In the genomic region with DNA sequence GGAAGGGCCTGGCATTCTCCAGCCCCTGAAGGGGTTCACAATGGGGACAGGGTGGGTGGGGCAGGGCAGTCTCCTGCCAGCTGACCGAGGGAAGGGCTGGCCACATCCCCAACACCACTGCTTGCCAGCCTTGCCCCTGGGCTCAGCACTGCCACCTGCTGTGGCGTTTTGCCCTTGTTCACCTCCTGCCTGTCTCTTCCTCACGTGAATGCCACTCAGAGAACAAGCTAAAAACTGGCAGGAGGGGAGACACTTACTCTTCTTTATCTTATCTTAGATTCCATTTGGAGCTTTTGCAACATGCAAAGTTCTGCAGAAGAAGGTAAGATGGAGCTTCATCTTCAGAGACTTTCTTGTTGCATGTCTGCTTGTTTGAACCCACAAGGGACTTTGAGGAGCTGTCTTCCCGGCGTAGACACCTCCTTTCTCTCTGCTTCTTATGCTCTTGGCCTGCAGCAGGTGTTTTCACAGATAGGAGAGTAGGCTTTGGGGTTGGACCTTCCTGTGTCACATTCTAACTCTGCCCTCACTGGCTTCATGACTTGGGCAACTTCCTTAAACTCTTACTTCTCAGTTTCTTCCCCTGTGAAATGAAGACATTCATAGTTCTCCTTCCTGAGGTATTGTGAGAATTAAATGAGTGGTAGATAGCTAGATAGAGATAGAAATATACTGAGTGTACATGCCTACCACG, we compare ENCODE assay signal across 9 cellular contexts. TPM values are rescaled to one million over a fixed set of nuclear protein-coding genes. Genes with fewer than 3 reads are reported as not detected.
A peak's percentile ranks its signal among the peaks of the same experiment; 100 is the strongest.
DNase-seq lines count a peak whose midpoint lies in the region; ATAC-seq, FAIRE-seq and TF ChIP-seq lines count a peak whose summit lies in the region.
"Had no signal": no experiment of that assay in that cellular context is flagged by ENCODE, and none has a peak within 500 bp of the region (broad histone marks: within the 10 kb centered on the region; RNA-seq: fewer than 3 reads in every experiment).

No MANE protein-coding gene starts in this region.

- TF ChIP-seq CTCF in SK-N-SH (IDR thresholded peaks at IDR 0.05), result peak; percentile 30; the same call in 1 of the 2 replicates
- TF ChIP-seq CTCF in choroid plexus epithelial cell (conservative IDR thresholded peaks at IDR 0.05; ENCODE audit: low read depth, low read length), result peak; percentile 26
- no peak for TF ChIP-seq CTCF in natural killer cell (IDR thresholded peaks at IDR 0.05)

- no peaks in the 10 kb centered on the region for H3K9me3 ChIP-seq in SK-N-SH
- no peaks in the 10 kb centered on the region for H3K9me3 ChIP-seq in small intestine (ENCODE audit: control insufficient read depth, low read depth)

- no peak for TF ChIP-seq RAD21 in SK-N-SH (IDR thresholded peaks at IDR 0.05; ENCODE audit: low read length)

- H2AFZ ChIP-seq in SK-N-SH (ENCODE audit: low read depth), result no peak overlapping the region

- no peak overlapping the region for H3K27ac Mint-ChIP-seq in natural killer cell
- H3K27ac Mint-ChIP-seq: CD4-positive, CD25-positive, alpha-beta regulatory T cell had no signal

- no peak overlapping the region for H3K27ac ChIP-seq in SK-N-SH (ENCODE audit: low read depth in 2 of 2, low read length in 1 of 2)
- no peak overlapping the region for H3K27ac ChIP-seq in small intestine (ENCODE audit: low read depth in 1 of 2, low read length in 1 of 2)

- H3K36me3 ChIP-seq in SK-N-SH (replicated peaks in 1 of 2; ENCODE audit: control insufficient read depth in 1 of 2, insufficient read depth in 2 of 2, low read length in 1 of 2) (peaks cover 12 to 30% of the 10 kb centered on the region in 2 experiments), small intestine (ENCODE audit: control insufficient read depth in 2 of 2, insufficient read depth in 2 of 2, low read length in 2 of 2) (peaks cover 4 to 12% of the 10 kb centered on the region in 2 donors)

- H3F3A ChIP-seq in SK-N-SH (replicated peaks; ENCODE audit: insufficient read depth), result peaks cover 9% of the 10 kb centered on the region

- H3K27me3 ChIP-seq in SK-N-SH (ENCODE audit: insufficient read depth) (no peaks in the 10 kb centered on the region), small intestine (ENCODE audit: control insufficient read depth in 2 of 2, insufficient read depth in 2 of 2, low read length in 2 of 2) (no peaks in the 10 kb centered on the region)

- H3K4me3 ChIP-seq in SK-N-SH (ENCODE audit: low read depth in 2 of 2, low read length in 1 of 2), result no peak overlapping the region
- H3K4me3 ChIP-seq in choroid plexus epithelial cell (ENCODE audit: low read depth, low read length), result no peak overlapping the region
- no peak overlapping the region for H3K4me3 ChIP-seq in small intestine (ENCODE audit: low read depth in 1 of 2, low read length in 2 of 2)

- H3K27me3 Mint-ChIP-seq in natural killer cell (ENCODE audit: low read depth in 2 of 2), result no peaks in the 10 kb centered on the region

- no peak overlapping the region for H3K4me2 ChIP-seq in SK-N-SH

- DNase-seq in SK-N-SH (no peak), NCI-H69 (lab: John Stamatoyannopoulos, UW) (peak; percentile 27), choroid plexus epithelial cell (ENCODE audit: low read depth) (no peak), small intestine (peak; percentile 37), natural killer cell (no peak), NCI-H1930 (lab: John Stamatoyannopoulos, UW) (no peak)

- POLR2A ChIA-PET in SK-N-SH (lab: Yijun Ruan, JAX), result no interaction called here

- no peak overlapping the region for H3K9ac ChIP-seq in SK-N-SH

- no peak overlapping the region for H3K4me3 Mint-ChIP-seq in natural killer cell

- intact Hi-C loops in natural killer cell (cut with micrococcal nuclease), result no loop called here

- peaks cover 29% of the 10 kb centered on the region for H3K79me2 ChIP-seq in SK-N-SH (ENCODE audit: insufficient read depth)

- no peak for FAIRE-seq in small intestine (lab: Jason Lieb, UNC)

- no peaks in the 10 kb centered on the region for H3K9me2 ChIP-seq in SK-N-SH

- no peaks in the 10 kb centered on the region for H3K36me3 Mint-ChIP-seq in natural killer cell

- CTCF ChIA-PET in SK-N-SH (lab: Yijun Ruan, JAX), result interaction anchor here (1.0 to 2.6 kb wide), 3 partner anchors 48 to 518 kb away, joined by 3 to 11 read pairs (median 5); partner anchors contain the start of gene TOR2A

- 83% methylated on average over 6 of the region's 6 CpGs for WGBS in SK-N-SH (ENCODE audit: low lambda C conversion rate)
- WGBS in small intestine, 3 donors, result 41 to 49% (median 48%) methylated on average over 6 of the region's 6 CpGs

- no peaks in the 10 kb centered on the region for H3K9me3 Mint-ChIP-seq in natural killer cell
- H3K9me3 Mint-ChIP-seq: CD4-positive, CD25-positive, alpha-beta regulatory T cell had no signal

- H3K4me1 ChIP-seq in SK-N-SH (ENCODE audit: control insufficient read depth in 1 of 2, insufficient read depth in 2 of 2, low read depth in 1 of 2, low read length in 1 of 2) (peaks cover 0 to 15% of the 10 kb centered on the region in 2 experiments; a peak in 1 of 4 replicates), small intestine (ENCODE audit: control insufficient read depth in 2 of 2, insufficient read depth in 1 of 2, low read depth in 1 of 2, low read length in 1 of 2) (peaks cover 0 to 3% of the 10 kb centered on the region in 2 donors)

- ATAC-seq in SK-N-SH treated with all-trans-retinoic acid at 6 μM for 48 hours (no peak), natural killer cell (no peak), HG03025 (IDR thresholded peaks at IDR 0.05; ENCODE audit: low FRiP score, unreplicated experiment) (no peak)

- peaks cover 17 to 27% of the 10 kb centered on the region in 2 donors for H3K4me1 Mint-ChIP-seq in natural killer cell

- TF ChIP-seq EP300 in SK-N-SH (IDR thresholded peaks at IDR 0.05; ENCODE audit: borderline replicate concordance in 1 of 2, low read depth in 1 of 2, low read length in 1 of 2), result no peak

- peaks cover 6% of the 10 kb centered on the region for H4K20me1 ChIP-seq in SK-N-SH (ENCODE audit: insufficient read depth)

TF ChIP-seq in SK-N-SH treated with all-trans-retinoic acid at 6 μM for 48 hours, 23 proteins besides CTCF, POLR2A, EP300 and RAD21:
- no peak for TF ChIP-seq ISL1 (CRISPR knock-in tag; IDR thresholded peaks at IDR 0.05)
- no peak for TF ChIP-seq CSDC2 (CRISPR knock-in tag; IDR thresholded peaks at IDR 0.05)
- no peak for TF ChIP-seq PPARA (CRISPR knock-in tag; IDR thresholded peaks at IDR 0.05; ENCODE audit: borderline replicate concordance)
- TF ChIP-seq BACH2 (CRISPR knock-in tag; IDR thresholded peaks at IDR 0.05; ENCODE audit: borderline replicate concordance), result no peak
- TF ChIP-seq ESRRG (CRISPR knock-in tag; IDR thresholded peaks at IDR 0.05), result no peak
- TF ChIP-seq ARNTL (CRISPR knock-in tag; IDR thresholded peaks at IDR 0.05; ENCODE audit: borderline replicate concordance, low read depth), result no peak
- TF ChIP-seq, protein P1, sequence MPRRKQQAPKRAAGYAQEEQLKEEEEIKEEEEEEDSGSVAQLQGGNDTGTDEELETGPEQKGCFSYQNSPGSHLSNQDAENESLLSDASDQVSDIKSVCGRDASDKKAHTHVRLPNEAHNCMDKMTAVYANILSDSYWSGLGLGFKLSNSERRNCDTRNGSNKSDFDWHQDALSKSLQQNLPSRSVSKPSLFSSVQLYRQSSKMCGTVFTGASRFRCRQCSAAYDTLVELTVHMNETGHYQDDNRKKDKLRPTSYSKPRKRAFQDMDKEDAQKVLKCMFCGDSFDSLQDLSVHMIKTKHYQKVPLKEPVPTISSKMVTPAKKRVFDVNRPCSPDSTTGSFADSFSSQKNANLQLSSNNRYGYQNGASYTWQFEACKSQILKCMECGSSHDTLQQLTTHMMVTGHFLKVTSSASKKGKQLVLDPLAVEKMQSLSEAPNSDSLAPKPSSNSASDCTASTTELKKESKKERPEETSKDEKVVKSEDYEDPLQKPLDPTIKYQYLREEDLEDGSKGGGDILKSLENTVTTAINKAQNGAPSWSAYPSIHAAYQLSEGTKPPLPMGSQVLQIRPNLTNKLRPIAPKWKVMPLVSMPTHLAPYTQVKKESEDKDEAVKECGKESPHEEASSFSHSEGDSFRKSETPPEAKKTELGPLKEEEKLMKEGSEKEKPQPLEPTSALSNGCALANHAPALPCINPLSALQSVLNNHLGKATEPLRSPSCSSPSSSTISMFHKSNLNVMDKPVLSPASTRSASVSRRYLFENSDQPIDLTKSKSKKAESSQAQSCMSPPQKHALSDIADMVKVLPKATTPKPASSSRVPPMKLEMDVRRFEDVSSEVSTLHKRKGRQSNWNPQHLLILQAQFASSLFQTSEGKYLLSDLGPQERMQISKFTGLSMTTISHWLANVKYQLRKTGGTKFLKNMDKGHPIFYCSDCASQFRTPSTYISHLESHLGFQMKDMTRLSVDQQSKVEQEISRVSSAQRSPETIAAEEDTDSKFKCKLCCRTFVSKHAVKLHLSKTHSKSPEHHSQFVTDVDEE (CRISPR knock-in tag; IDR thresholded peaks at IDR 0.05), result no peak
- no peak for TF ChIP-seq ZNF565 (CRISPR knock-in tag; conservative IDR thresholded peaks at IDR 0.05; ENCODE audit: low read depth)

RNA-seq across cellular contexts. Expression of gene LRSAM1, which starts 4.1 kb away (rescaled TPM):
- 5.5 and 8.0 TPM in 2 replicates for polyA plus RNA-seq in SK-N-SH (2012; rRNA removed)
- polyA plus RNA-seq in SK-N-SH (2012; cell fraction: cytosol; rRNA removed), result 5.1 and 7.8 TPM in 2 replicates
- polyA plus RNA-seq in SK-N-SH (2012; cell fraction: nucleus; rRNA removed), result 35.0 and 51.3 TPM in 2 replicates
- 10 to 100 TPM; 12.8 to 22.8 (median 22.4) TPM for polyA plus RNA-seq in small intestine
- 10 to 100 TPM; 17.4 to 24.6 (median 20.7) TPM for total RNA-seq in natural killer cell

RNA-seq across cellular contexts. Expression of gene RPL12, which starts 4.2 kb away (rescaled TPM):
- polyA plus RNA-seq in SK-N-SH (2012; rRNA removed), result 3,270 and 3,754 TPM in 2 replicates
- polyA plus RNA-seq in SK-N-SH (2012; cell fraction: cytosol; rRNA removed), result 3,350 and 3,639 TPM in 2 replicates
- 595 and 635 TPM in 2 replicates for polyA plus RNA-seq in SK-N-SH (2012; cell fraction: nucleus; rRNA removed)
- 1,000 to 10,000 TPM; 2,018 to 3,950 (median 3,161) TPM for polyA plus RNA-seq in small intestine
- 100 to 1,000 TPM; 561 to 770 (median 724) TPM for total RNA-seq in natural killer cell

RNA-seq across cellular contexts. Expression of gene ZNF79, which starts 31.3 kb away (rescaled TPM):
- polyA plus RNA-seq in SK-N-SH (2012; rRNA removed), result 4.6 and 5.9 TPM in 2 replicates
- polyA plus RNA-seq in SK-N-SH (2012; cell fraction: cytosol; rRNA removed), result 2.3 and 3.5 TPM in 2 replicates
- polyA plus RNA-seq in SK-N-SH (2012; cell fraction: nucleus; rRNA removed), result 15.7 and 16.9 TPM in 2 replicates
- 1 to 10 TPM; 2.4 to 4.1 (median 2.5) TPM for polyA plus RNA-seq in small intestine
- 10 to 100 TPM; 13.8 to 16.1 (median 14.2) TPM for total RNA-seq in natural killer cell

RNA-seq across cellular contexts. Expression of gene SLC2A8, which starts 58.5 kb away (rescaled TPM):
- polyA plus RNA-seq in SK-N-SH (2012; rRNA removed) (15.1 and 18.7 TPM in 2 replicates), small intestine (10 to 100 TPM; 17.2 to 21.4 (median 20.0) TPM)
- 5.2 and 9.6 TPM in 2 replicates for polyA plus RNA-seq in SK-N-SH (2012; cell fraction: cytosol; rRNA removed)
- 37.0 and 37.3 TPM in 2 replicates for polyA plus RNA-seq in SK-N-SH (2012; cell fraction: nucleus; rRNA removed)
- total RNA-seq in natural killer cell, result 10 to 100 TPM; 21.1 to 30.6 (median 30.0) TPM

Comparison
In these comparisons a context has a peak if more than half of its experiments do, and no peak if none do; other contexts are left out.
1. DNase-seq: peak in NCI-H69 (single experiment) and small intestine (single experiment); none in SK-N-SH (single experiment), choroid plexus epithelial cell (single experiment), natural killer cell (single experiment) and NCI-H1930 (0 of 2).